In the genomic region with DNA sequence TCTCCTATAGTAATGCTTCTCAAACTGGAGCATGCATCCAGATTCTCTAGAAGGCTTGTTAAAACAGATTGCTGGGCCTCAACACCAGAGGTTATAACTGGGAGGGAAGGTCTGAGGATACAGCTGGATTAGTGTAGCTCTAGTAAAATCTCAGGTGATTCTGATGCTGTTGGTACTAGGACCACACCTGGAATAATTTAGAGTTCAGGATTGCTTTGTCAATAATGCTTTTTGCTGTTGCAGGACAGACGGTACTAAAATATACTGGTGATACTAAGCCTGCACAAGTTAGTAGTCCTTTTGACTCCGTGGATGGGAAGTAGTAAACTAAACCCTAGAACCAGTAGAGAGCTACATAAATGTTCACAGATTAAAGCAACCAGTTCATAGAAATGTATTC, we compare ENCODE assay signal across 7 cellular contexts.
DNase-seq lines count a peak whose midpoint lies in the region; ATAC-seq, FAIRE-seq and TF ChIP-seq lines count a peak whose summit lies in the region.

No MANE protein-coding gene starts in this region.

- FAIRE-seq in GM12891 (lab: Jason Lieb, UNC): peak; percentile 87

- H3K9ac ChIP-seq in colonic mucosa (ENCODE audit: low read depth in 2 of 2, low read length in 2 of 2): peak overlapping the region; percentile 38 to 61

- TF ChIP-seq POLR2A in GM12891 (IDR thresholded peaks at IDR 0.05; ENCODE audit: low read depth, low read length): no peak

- TF ChIP-seq CTCF in colonic mucosa (IDR thresholded peaks at IDR 0.05) (no peak), nephron progenitor cell (IDR thresholded peaks at IDR 0.05) (no peak)

- peak overlapping the region; percentile 100 for H3K27ac Mint-ChIP-seq in nephron progenitor cell

- H3K9me3 Mint-ChIP-seq in nephron progenitor cell: peaks cover 5% of the 10 kb centered on the region

- H3K36me3 ChIP-seq in colonic mucosa: no peaks in the 10 kb centered on the region

- peaks cover 3% of the 10 kb centered on the region for H3K27me3 Mint-ChIP-seq in nephron progenitor cell (ENCODE audit: low read depth, poor library complexity)

- H3K4me1 Mint-ChIP-seq in nephron progenitor cell: peaks cover 46% of the 10 kb centered on the region

- peak overlapping the region; percentile 95 for H3K27ac ChIP-seq in colonic mucosa

- DNase-seq in GM12891 (ENCODE audit: insufficient read length, low spot score) (no peak), NCI-H82 (lab: John Stamatoyannopoulos, UW) (peak; percentile 64), colonic mucosa (no peak), nephron progenitor cell (no peak)
- DNase-seq in activated effector memory CD4-positive, alpha-beta T cell treated with anti-CD3 and anti-CD28 coated beads, Interleukin-2, amount 50 U/mL, for 16 hours: no peak
- no peak for DNase-seq in activated CD8-positive, alpha-beta memory T cell treated with anti-CD3 and anti-CD28 coated beads for 24 hours

- peaks cover 5% of the 10 kb centered on the region for H3K36me3 Mint-ChIP-seq in nephron progenitor cell (ENCODE audit: low read depth)

- no peak for ATAC-seq in HG02759 (IDR thresholded peaks at IDR 0.05; ENCODE audit: unreplicated experiment)

- no peaks in the 10 kb centered on the region for H3K9me3 ChIP-seq in colonic mucosa

- intact Hi-C loops in colonic mucosa (cut with DNase I): loop anchor here (5.0 kb wide), 1 partner anchor 956 kb away; the partner anchor contains the start of gene PDS5B

- H3K4me3 Mint-ChIP-seq in nephron progenitor cell: peak overlapping the region; percentile 91

- peaks cover 9% of the 10 kb centered on the region for H3K4me1 ChIP-seq in colonic mucosa

- no peak overlapping the region for H3K4me3 ChIP-seq in colonic mucosa

- no peaks in the 10 kb centered on the region for H3K27me3 ChIP-seq in colonic mucosa

TF ChIP-seq in GM12891, 5 proteins besides CTCF, POLR2A, EP300 and RAD21:
- TF ChIP-seq POLR2AphosphoS5 (IDR thresholded peaks at IDR 0.05; ENCODE audit: low read depth, low read length): no peak
- no peak for TF ChIP-seq POU2F2 (IDR thresholded peaks at IDR 0.05; ENCODE audit: low read depth, low read length)
- no peak for TF ChIP-seq PAX5 (IDR thresholded peaks at IDR 0.05; ENCODE audit: insufficient read depth, low read length, severe bottlenecking)
- TF ChIP-seq SPI1 (IDR thresholded peaks at IDR 0.05; ENCODE audit: low read depth, low read length): no peak
- TF ChIP-seq TAF1 (IDR thresholded peaks at IDR 0.05; ENCODE audit: low read depth, low read length): no peak
TF ChIP-seq in GM12891: peak in this region for 0.
